1 cellular context compared by ENCODE assay signal in the genomic region with DNA sequence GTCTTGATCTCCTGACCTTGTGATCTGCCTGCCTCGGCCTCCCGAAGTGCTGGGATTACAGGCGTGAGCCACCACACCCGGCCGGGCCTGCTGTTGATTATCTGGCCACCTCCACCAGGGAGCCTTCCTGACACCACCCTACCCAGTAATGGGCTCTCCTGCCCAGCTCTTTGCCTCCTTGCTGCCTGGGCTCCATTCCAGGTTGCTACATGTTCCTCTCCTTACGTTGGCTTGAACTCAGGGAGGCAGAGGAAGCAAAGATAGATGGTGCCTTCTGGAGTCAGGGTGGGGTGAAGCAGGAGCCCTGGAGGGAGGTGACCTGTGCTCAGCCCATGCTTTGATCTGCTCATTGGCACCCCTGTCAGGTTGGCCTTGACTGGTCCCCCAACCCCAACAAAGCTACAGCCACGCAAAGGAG.
TF ChIP-seq lines count a peak whose summit lies in the region.

No MANE protein-coding gene starts in this region.

TF ChIP-seq in WTC11, 78 proteins besides CTCF, POLR2A, EP300 and RAD21:
- TF ChIP-seq ATF1 (CRISPR knock-in tag; IDR thresholded peaks at IDR 0.05) = no peak
- TF ChIP-seq ZNF138 (CRISPR knock-in tag; conservative IDR thresholded peaks at IDR 0.05) = no peak
- TF ChIP-seq ZNF532 (CRISPR knock-in tag; IDR thresholded peaks at IDR 0.05; ENCODE audit: borderline replicate concordance) = no peak
- TF ChIP-seq NFE2L1 (CRISPR knock-in tag; IDR thresholded peaks at IDR 0.05) = no peak
- no peak for TF ChIP-seq SMAD4 (CRISPR knock-in tag; IDR thresholded peaks at IDR 0.05)
- TF ChIP-seq EMX1 (CRISPR knock-in tag; IDR thresholded peaks at IDR 0.05) = no peak
- no peak for TF ChIP-seq SOX15 (CRISPR knock-in tag; IDR thresholded peaks at IDR 0.05)
- TF ChIP-seq NFATC4 (CRISPR knock-in tag; IDR thresholded peaks at IDR 0.05) = no peak
- TF ChIP-seq CREB1 (CRISPR knock-in tag; IDR thresholded peaks at IDR 0.05) = no peak
- no peak for TF ChIP-seq ZNF416 (CRISPR knock-in tag; IDR thresholded peaks at IDR 0.05)
- no peak for TF ChIP-seq ZNF396 (CRISPR knock-in tag; IDR thresholded peaks at IDR 0.05; ENCODE audit: borderline replicate concordance)
